Comparison of ENCODE assay signal across 15 cellular contexts in genomic region chr17:59406278-59406677, GRCh38.
DNase-seq lines count a peak whose midpoint lies in the region; ATAC-seq and TF ChIP-seq lines count a peak whose summit lies in the region.
"Had no signal": no experiment of that assay in that cellular context is flagged by ENCODE, and none has a peak within 500 bp of the region (broad histone marks: within the 10 kb centered on the region; RNA-seq: fewer than 3 reads in every experiment).

No MANE protein-coding gene starts in this region.

- H3K4me2 ChIP-seq in BLaER1 (peak overlapping the region; percentile 50), PC-9 (peak overlapping the region; percentile 51)
- H3K4me2 ChIP-seq: KMS-11 had no signal

- peaks cover 24% of the 10 kb centered on the region for H3K4me1 ChIP-seq in BLaER1
- peaks cover 19% of the 10 kb centered on the region for H3K4me1 ChIP-seq in PC-9 (replicated peaks; ENCODE audit: insufficient read depth)
- H3K4me1 ChIP-seq in right cardiac atrium (ENCODE audit: control insufficient read depth, insufficient read depth, low read length), result no peaks in the 10 kb centered on the region
- peaks cover 18 to 20% of the 10 kb centered on the region in 2 donors for H3K4me1 ChIP-seq in gastrocnemius medialis
- H3K4me1 ChIP-seq in adrenal gland (replicated peaks in 1 of 2), result peaks cover 21 to 37% of the 10 kb centered on the region in 2 donors

- H3K36me3 ChIP-seq in BLaER1 (no peaks in the 10 kb centered on the region), PC-9 (ENCODE audit: low read depth) (no peaks in the 10 kb centered on the region), gastrocnemius medialis (peaks cover 0 to 13% of the 10 kb centered on the region in 2 donors), adrenal gland (replicated peaks in 1 of 2) (no peaks in the 10 kb centered on the region)

- no peak overlapping the region for H2AFZ ChIP-seq in PC-9

- intact Hi-C loops in PC-9 (cut with micrococcal nuclease; ENCODE audit: unreplicated experiment), result loop anchor here (2.0 kb wide), 1 partner anchor 33 kb away; no protein-coding TSS in a partner anchor
- intact Hi-C loops in right cardiac atrium (cut with DNase I), result no loop called here
- intact Hi-C loops in gastrocnemius medialis (cut with DNase I; ENCODE audit: low total_unique reads), result no loop called here
- intact Hi-C loops in adrenal gland (cut with DNase I), result no loop called here

- 73% methylated on average over 9 of the region's 9 CpGs for WGBS in right cardiac atrium
- 50 to 68% (median 57%) methylated on average over 9 of the region's 9 CpGs for WGBS in adrenal gland, 4 donors

- POLR2A ChIA-PET in PC-9 (lab: Charles Lee; ENCODE audit: unreplicated experiment), result interaction anchor here (0.6 kb wide), 1 partner anchor 774 kb away, joined by 5 read pairs; no protein-coding TSS in a partner anchor

- DNase-seq in PC-9, result no peak
- no peak for DNase-seq in right cardiac atrium
- DNase-seq in gastrocnemius medialis, result no peak
- no peak for DNase-seq in AG08396 (ENCODE audit: low spot score)
- DNase-seq in adrenal gland, result no peak
- DNase-seq in GOT3 (lab: John Stamatoyannopoulos, UW), result no peak
- DNase-seq: activated gamma-delta T cell; C1 segment of cervical spinal cord; GDM1; left colon; NCI-H345; stimulated activated CD4-positive, alpha-beta T cell treated with anti-CD3 and anti-CD28 coated beads, Interleukin-4, amount 100 ng/mL, for 1 hour had no signal

- no peak for ATAC-seq in right cardiac atrium
- ATAC-seq in gastrocnemius medialis, result no peak
- ATAC-seq: GM12878, left colon had no signal

- H3F3A ChIP-seq in PC-9 (ENCODE audit: insufficient read depth, low read depth), result peaks cover 14% of the 10 kb centered on the region; the same call in 1 of the 2 replicates

- H4K20me1 ChIP-seq in BLaER1 (no peaks in the 10 kb centered on the region), PC-9 (ENCODE audit: insufficient read depth) (no peaks in the 10 kb centered on the region)

- no TSS peak for BruUV-seq in PC-9 (replicated peaks; lab: Mats Ljungman, UMichigan)

- H3K9me3 ChIP-seq in BLaER1 (peaks cover 12% of the 10 kb centered on the region), PC-9 (ENCODE audit: insufficient read depth, low read depth) (no peaks in the 10 kb centered on the region), right cardiac atrium (ENCODE audit: control insufficient read depth, low read length) (no peaks in the 10 kb centered on the region), gastrocnemius medialis (no peaks in the 10 kb centered on the region), adrenal gland (replicated peaks in 1 of 3) (no peaks in the 10 kb centered on the region)

- TF ChIP-seq POLR2A in gastrocnemius medialis (IDR thresholded peaks at IDR 0.05) (no peak), adrenal gland (IDR thresholded peaks at IDR 0.05) (no peak)

- in situ Hi-C loops in gastrocnemius medialis (cut with MboI; ENCODE audit: low sequenced_read_pairs in 4 of 4), result no loop called here

- H3K27me3 ChIP-seq in BLaER1 (no peaks in the 10 kb centered on the region), PC-9 (ENCODE audit: insufficient read depth, low read depth) (no peaks in the 10 kb centered on the region), right cardiac atrium (ENCODE audit: control insufficient read depth, insufficient read depth) (no peaks in the 10 kb centered on the region), gastrocnemius medialis (no peaks in the 10 kb centered on the region), adrenal gland (no peaks in the 10 kb centered on the region)

- H3K9ac ChIP-seq in BLaER1, result no peak overlapping the region
- H3K9ac ChIP-seq: KMS-11 had no signal

- H3K9me2 ChIP-seq in PC-9 (ENCODE audit: insufficient read depth), result no peaks in the 10 kb centered on the region

- CTCF ChIA-PET in PC-9 (lab: Charles Lee), result no interaction called here

- H3K27ac ChIP-seq in BLaER1, result no peak overlapping the region
- no peak overlapping the region for H3K27ac ChIP-seq in PC-9
- peak overlapping the region; percentile 5 for H3K27ac ChIP-seq in right cardiac atrium (ENCODE audit: low read length)
- H3K27ac ChIP-seq in gastrocnemius medialis, result peak overlapping the region; percentile 6 to 57 (median 45)
- H3K27ac ChIP-seq in adrenal gland, result peak overlapping the region in 2 of 5 donors; percentile 13 to 43
- H3K27ac ChIP-seq: KMS-11 had no signal

- H3K79me2 ChIP-seq in PC-9 (ENCODE audit: low read depth), result no peaks in the 10 kb centered on the region

- TF ChIP-seq CTCF in PC-9 (conservative IDR thresholded peaks at IDR 0.05) (no peak), gastrocnemius medialis (IDR thresholded peaks at IDR 0.05 in 4 of 5, conservative IDR thresholded peaks at IDR 0.05 in 1 of 5) (no peak), adrenal gland (IDR thresholded peaks at IDR 0.05) (no peak)

- H3K4me3 ChIP-seq in BLaER1 (no peak overlapping the region), PC-9 (no peak overlapping the region), right cardiac atrium (ENCODE audit: low read length) (no peak overlapping the region), gastrocnemius medialis (no peak overlapping the region), adrenal gland (no peak overlapping the region)
- H3K4me3 ChIP-seq: GM12878 had no signal

Comparison
In these comparisons a context has a peak if more than half of its experiments do, and no peak if none do; other contexts are left out.
1. H3K27ac ChIP-seq: peak in right cardiac atrium (single experiment) and gastrocnemius medialis (4 of 4); none in BLaER1 (single experiment) and PC-9 (single experiment).